22 cellular contexts compared by ENCODE assay signal in the genomic region with DNA sequence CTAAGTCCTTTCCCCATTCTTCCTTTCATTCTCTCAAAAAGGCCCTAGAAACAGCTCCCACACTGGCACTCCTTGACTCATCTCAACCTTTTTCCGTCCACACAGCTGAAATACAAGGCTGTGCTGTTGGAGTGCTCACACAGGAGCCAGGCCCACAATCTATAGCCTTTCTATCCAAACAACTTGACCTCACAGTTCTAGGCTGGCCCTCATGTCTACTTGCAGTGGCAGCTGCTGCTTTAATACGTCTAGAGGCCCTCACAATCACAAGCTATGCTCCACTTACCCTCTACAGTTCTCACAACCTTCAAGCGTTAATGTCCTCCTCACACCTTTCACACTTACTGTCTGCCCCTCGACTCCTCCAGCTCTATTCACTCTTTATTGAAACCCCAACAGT. TPM values are rescaled to one million over a fixed set of nuclear protein-coding genes. Genes with fewer than 3 reads are reported as not detected.
DNase-seq lines count a peak whose midpoint lies in the region; FAIRE-seq and TF ChIP-seq lines count a peak whose summit lies in the region.
"Had no signal": no experiment of that assay in that cellular context is flagged by ENCODE, and none has a peak within 500 bp of the region (broad histone marks: within the 10 kb centered on the region; RNA-seq: fewer than 3 reads in every experiment).

No MANE protein-coding gene starts in this region.

- TF ChIP-seq RAD21 in H1 (IDR thresholded peaks at IDR 0.05 in 1 of 2, conservative IDR thresholded peaks at IDR 0.05 in 1 of 2; ENCODE audit: low read depth in 2 of 2, low read length in 2 of 2), result no peak

- no peak overlapping the region for H2BK12ac ChIP-seq in H1 (ENCODE audit: low read depth, low read length)

- no peak overlapping the region for H2AFZ ChIP-seq in H1 (ENCODE audit: low read length)

- peak; percentile 15 for DNase-seq in ACHN
- DNase-seq in H1 (ENCODE audit: low read depth in 1 of 2, low spot score in 2 of 2), result no peak
- peak; percentile 2 for DNase-seq in mesenteric fat pad (ENCODE audit: low spot score)
- no peak for DNase-seq in NCI-H1436 treated with DMSO at 0.1 percent for 48 hours (lab: John Stamatoyannopoulos, UW)
- no peak for DNase-seq in COR-L47 (lab: John Stamatoyannopoulos, UW)
- DNase-seq in KG1 (lab: John Stamatoyannopoulos, UW), result no peak
- DNase-seq: AML-193; BE2C; Calu3; CD4-positive, alpha-beta T cell; CD8-positive, alpha-beta memory T cell; DMS53; GF-D8; GOT3; H7 had no signal

- H2AK5ac ChIP-seq in H1 (ENCODE audit: low read depth, low read length), result no peak overlapping the region

- no peaks in the 10 kb centered on the region for H3K36me3 ChIP-seq in H1 (ENCODE audit: control insufficient read depth in 2 of 4, insufficient read depth in 4 of 4, low read length in 3 of 4)
- H3K36me3 ChIP-seq: BE2C; BLaER1 treated with 17β-estradiol and CSF1 and Interleukin-3, amounts not matched to agents 10 nM and 100 nM had no signal

- H4K5ac ChIP-seq in H1 (ENCODE audit: insufficient read length, low read depth, low read length), result no peak overlapping the region

- no peak overlapping the region for H3K4me3 ChIP-seq in H1 (ENCODE audit: extremely low read depth in 1 of 4, insufficient read depth in 2 of 4, low read depth in 3 of 4, low read length in 4 of 4)
- H3K4me3 ChIP-seq: BLaER1 treated with 17β-estradiol and CSF1 and Interleukin-3, amounts not matched to agents 10 nM and 100 nM had no signal

- H3K9me3 ChIP-seq in H1 (ENCODE audit: insufficient read depth in 2 of 2, low read depth in 1 of 2, low read length in 1 of 2), result 0 out of 4 replicates have a peak, but pooled peaks cover 0 to 4% of the 10 kb centered on the region in 2 experiments
- H3K9me3 ChIP-seq: BE2C had no signal

- no peak overlapping the region for H2BK5ac ChIP-seq in H1 (ENCODE audit: low read depth, low read length)

- TF ChIP-seq CTCF in H1 (IDR thresholded peaks at IDR 0.05; ENCODE audit: control extremely low read depth in 1 of 3, insufficient read depth in 1 of 3, low read depth in 1 of 3, low read length in 3 of 3), result no peak

- FAIRE-seq in H1 (lab: Jason Lieb, UNC), result no peak
- FAIRE-seq: A204.1, GM12891, GM18507 had no signal

- no peak overlapping the region for H3K4ac ChIP-seq in H1 (replicated peaks; ENCODE audit: insufficient read length, low read depth, low read length)

- no peaks in the 10 kb centered on the region for H3K79me2 ChIP-seq in H1 (ENCODE audit: control insufficient read depth in 1 of 2, insufficient read depth in 2 of 2, low read length in 2 of 2)

- H4K20me1 ChIP-seq in H1 (replicated peaks in 1 of 2; ENCODE audit: control insufficient read depth in 1 of 2, insufficient read depth in 2 of 2, low read length in 2 of 2), result no peaks in the 10 kb centered on the region
- H4K20me1 ChIP-seq: BLaER1 treated with 17β-estradiol and CSF1 and Interleukin-3, amounts not matched to agents 10 nM and 100 nM had no signal

- no peak overlapping the region; the same call in 1 of the 2 replicates for H3K18ac ChIP-seq in H1 (ENCODE audit: extremely low read depth, low read length)

- H2BK120ac ChIP-seq in H1 (replicated peaks; ENCODE audit: low read depth, low read length), result no peak overlapping the region

- no peak overlapping the region for H3K23ac ChIP-seq in H1 (ENCODE audit: insufficient read length)

- H3K14ac ChIP-seq in H1 (ENCODE audit: insufficient read length), result no peak overlapping the region

- no peak overlapping the region for H2BK15ac ChIP-seq in H1 (ENCODE audit: low read length)

- in situ Hi-C loops in ACHN (cut with HindIII; ENCODE audit: low pct_ligation_motif_present, low pct_unique_long_range_greater_than_20kb, low sequenced_read_pairs), result no loop called here

- no peak overlapping the region for H3K4me2 ChIP-seq in H1 (ENCODE audit: insufficient read depth in 1 of 2, low read depth in 2 of 2, low read length in 2 of 2)
- H3K4me2 ChIP-seq: BLaER1 treated with 17β-estradiol and CSF1 and Interleukin-3, amounts not matched to agents 10 nM and 100 nM had no signal

- H3K56ac ChIP-seq in H1 (replicated peaks; ENCODE audit: insufficient read length, low read depth, low read length), result no peak overlapping the region

- no peak for TF ChIP-seq POLR2A in H1 (IDR thresholded peaks at IDR 0.05; ENCODE audit: control extremely low read depth in 1 of 2, low read depth in 2 of 2, low read length in 2 of 2)

- POLR2A ChIA-PET in H1 (lab: Charles Lee; ENCODE audit: partially characterized antibody), result interaction anchor here (0.9 kb wide), 1 partner anchor 39 kb away, joined by 3 read pairs; no protein-coding TSS in a partner anchor

- peaks cover 0 to 19% (median 8%) of the 10 kb centered on the region in 4 experiments; a peak in 6 of 7 replicates for H3K4me1 ChIP-seq in H1 (replicated peaks in 1 of 4; ENCODE audit: control insufficient read depth in 3 of 4, insufficient read depth in 4 of 4, low read length in 3 of 4)
- H3K4me1 ChIP-seq: BE2C had no signal

- 93% methylated on average over 4 of the region's 4 CpGs; no CpG with 5 or more reads in 1 of the 2 experiments for WGBS in H1 (ENCODE audit: extremely low coverage in 1 of 2, insufficient coverage in 1 of 2, insufficient read length in 1 of 2, insufficient replicate concordance in 2 of 2, low coverage in 1 of 2, low lambda C conversion rate in 2 of 2, missing lambda C conversion rate in 1 of 2), 2 experiments

- no peaks in the 10 kb centered on the region for H3K79me1 ChIP-seq in H1 (ENCODE audit: low read depth, low read length)

- H2BK20ac ChIP-seq in H1 (ENCODE audit: low read length), result peak overlapping the region; percentile 17; the same call in 1 of the 2 replicates

- H3K23me2 ChIP-seq in H1 (ENCODE audit: low read depth, low read length), result no peaks in the 10 kb centered on the region; the same call in 1 of the 2 replicates

- no peak overlapping the region for H4K91ac ChIP-seq in H1 (replicated peaks; ENCODE audit: insufficient read length, low read length)

- H3K27me3 ChIP-seq in H1 (replicated peaks in 1 of 4; ENCODE audit: control insufficient read depth in 3 of 4, extremely low read depth in 1 of 4, insufficient read depth in 3 of 4, low read length in 3 of 4), result peaks cover 0 to 6% (median 0%) of the 10 kb centered on the region in 4 experiments; a peak in 2 of 7 replicates
- H3K27me3 ChIP-seq: BE2C; BLaER1 treated with 17β-estradiol and CSF1 and Interleukin-3, amounts not matched to agents 10 nM and 100 nM had no signal

- TF ChIP-seq EP300 in H1 (IDR thresholded peaks at IDR 0.05; ENCODE audit: borderline replicate concordance in 1 of 2, low read depth in 2 of 2, low read length in 2 of 2), result no peak

- H4K8ac ChIP-seq in H1 (ENCODE audit: extremely low read depth, insufficient read depth, low read length), result no peak overlapping the region

- CTCF ChIA-PET in H1 (lab: Charles Lee; ENCODE audit: partially characterized antibody), result no interaction called here

- H3K9ac ChIP-seq in H1 (replicated peaks in 1 of 4; ENCODE audit: extremely low read depth in 1 of 4, low read depth in 3 of 4, low read length in 3 of 4), result no peak overlapping the region
- H3K9ac ChIP-seq: BLaER1 treated with 17β-estradiol and CSF1 and Interleukin-3, amounts not matched to agents 10 nM and 100 nM had no signal

- no peak overlapping the region for H3K27ac ChIP-seq in H1 (ENCODE audit: low read depth, low read length)
- H3K27ac ChIP-seq: 22Rv1; BLaER1 treated with 17β-estradiol and CSF1 and Interleukin-3, amounts not matched to agents 10 nM and 100 nM had no signal

RNA-seq across cellular contexts. Expression of a gene that starts 12.0 kb away (rescaled TPM):
- total RNA-seq in H1 (2021; fragmentation: NEBNext Ultra II Directional; extraction: Animal tissue kit (Norgen Biotek cat#: 25700)), result 0.73 and 1.0 TPM in 2 replicates
- polyA plus RNA-seq in H1 (2011; rRNA removed), result 44.8 and 72.4 TPM in 2 replicates
- 40.2 TPM for polyA plus RNA-seq in H1 (2011; cell fraction: cytosol; rRNA removed)
- 36.1 TPM for polyA plus RNA-seq in H1 (2011; cell fraction: nucleus; rRNA removed)
- 12.3 to 27.6 TPM (median 25.8 TPM) in 4 replicates for polyA plus RNA-seq in H1 (2012, experiment 1 of 2)
- 31.8 TPM for polyA plus RNA-seq in H1 (2012, experiment 2 of 2)
- polyA plus RNA-seq in H1 (2013, experiment 1 of 2), result 0.34 TPM
- 0.42 TPM for polyA plus RNA-seq in H1 (2013, experiment 2 of 2)
- 14.4 and 19.1 TPM in 2 replicates for polyA minus RNA-seq in H1 (2011; rRNA and poly(A)+ RNA removed)
- polyA minus RNA-seq in H1 (2011; cell fraction: cytosol; rRNA and poly(A)+ RNA removed), result 27.4 TPM
- 16.0 TPM for polyA minus RNA-seq in H1 (2011; cell fraction: nucleus; rRNA and poly(A)+ RNA removed)
- 3.9 TPM for total RNA-seq in mesenteric fat pad
- total RNA-seq: G401 had no signal

RNA-seq across cellular contexts. Expression of a gene that starts 12.2 kb away (rescaled TPM):
- 0.84 TPM in 1 of 2 replicates, not detected in the other for total RNA-seq in H1 (2021; fragmentation: NEBNext Ultra II Directional; extraction: Animal tissue kit (Norgen Biotek cat#: 25700))
- polyA plus RNA-seq in H1 (2011; rRNA removed), result 0.78 and 1.5 TPM in 2 replicates
- 1.3 TPM for polyA plus RNA-seq in H1 (2011; cell fraction: cytosol; rRNA removed)
- polyA plus RNA-seq in H1 (2011; cell fraction: nucleus; rRNA removed), result 1.6 TPM
- 0.98 to 2.0 TPM (median 1.4 TPM) in 4 replicates for polyA plus RNA-seq in H1 (2012, experiment 1 of 2)
- polyA plus RNA-seq in H1 (2012, experiment 2 of 2), result 0.75 TPM
- polyA plus RNA-seq in H1 (2013, experiment 1 of 2), result not detected
- 0.07 TPM for polyA plus RNA-seq in H1 (2013, experiment 2 of 2)
- 2.5 and 6.1 TPM in 2 replicates for polyA minus RNA-seq in H1 (2011; rRNA and poly(A)+ RNA removed)
- 1.9 TPM for polyA minus RNA-seq in H1 (2011; cell fraction: cytosol; rRNA and poly(A)+ RNA removed)
- 15.5 TPM for polyA minus RNA-seq in H1 (2011; cell fraction: nucleus; rRNA and poly(A)+ RNA removed)
- 2.6 TPM for total RNA-seq in mesenteric fat pad

RNA-seq across cellular contexts. Expression of a gene that starts 30.3 kb away (rescaled TPM):
- 254 and 264 TPM in 2 replicates for total RNA-seq in H1 (2021; fragmentation: NEBNext Ultra II Directional; extraction: Animal tissue kit (Norgen Biotek cat#: 25700))
- polyA plus RNA-seq in H1 (2011; rRNA removed), result 441 and 483 TPM in 2 replicates
- polyA plus RNA-seq in H1 (2011; cell fraction: cytosol; rRNA removed), result 569 TPM
- polyA plus RNA-seq in H1 (2011; cell fraction: nucleus; rRNA removed), result 327 TPM
- polyA plus RNA-seq in H1 (2012, experiment 1 of 2), result 326 to 515 TPM (median 467 TPM) in 4 replicates
- polyA plus RNA-seq in H1 (2012, experiment 2 of 2), result 519 TPM
- polyA plus RNA-seq in H1 (2013, experiment 1 of 2), result 191 TPM
- 244 TPM for polyA plus RNA-seq in H1 (2013, experiment 2 of 2)
- polyA minus RNA-seq in H1 (2011; rRNA and poly(A)+ RNA removed), result 29.0 and 37.7 TPM in 2 replicates
- 63.9 TPM for polyA minus RNA-seq in H1 (2011; cell fraction: cytosol; rRNA and poly(A)+ RNA removed)
- 52.1 TPM for polyA minus RNA-seq in H1 (2011; cell fraction: nucleus; rRNA and poly(A)+ RNA removed)
- 210 TPM for total RNA-seq in mesenteric fat pad
- total RNA-seq: CD4-positive, alpha-beta T cell; CD8-positive, alpha-beta memory T cell had no signal
- polyA plus RNA-seq: CD14-positive monocyte; CD8-positive, alpha-beta memory T cell had no signal

RNA-seq across cellular contexts. Expression of a gene that starts 57.5 kb away (rescaled TPM):
- 125 and 130 TPM in 2 replicates for total RNA-seq in H1 (2021; fragmentation: NEBNext Ultra II Directional; extraction: Animal tissue kit (Norgen Biotek cat#: 25700))
- polyA plus RNA-seq in H1 (2011; rRNA removed), result 98.6 and 147 TPM in 2 replicates
- polyA plus RNA-seq in H1 (2011; cell fraction: cytosol; rRNA removed), result 110 TPM
- polyA plus RNA-seq in H1 (2011; cell fraction: nucleus; rRNA removed), result 159 TPM
- 81.6 to 105 TPM (median 96.5 TPM) in 4 replicates for polyA plus RNA-seq in H1 (2012, experiment 1 of 2)
- polyA plus RNA-seq in H1 (2012, experiment 2 of 2), result 86.7 TPM
- 78.2 TPM for polyA plus RNA-seq in H1 (2013, experiment 1 of 2)
- 74.4 TPM for polyA plus RNA-seq in H1 (2013, experiment 2 of 2)
- 39.8 and 47.5 TPM in 2 replicates for polyA minus RNA-seq in H1 (2011; rRNA and poly(A)+ RNA removed)
- 55.6 TPM for polyA minus RNA-seq in H1 (2011; cell fraction: cytosol; rRNA and poly(A)+ RNA removed)
- polyA minus RNA-seq in H1 (2011; cell fraction: nucleus; rRNA and poly(A)+ RNA removed), result 72.6 TPM
- total RNA-seq in mesenteric fat pad, result 82.1 TPM

Comparison
In these comparisons a context has a peak if more than half of its experiments do, and no peak if none do; other contexts are left out.
1. DNase-seq: peak in ACHN (single experiment) and mesenteric fat pad (single experiment); none in H1 (0 of 2), NCI-H1436 treated with DMSO at 0.1 percent for 48 hours (single experiment), COR-L47 (single experiment) and KG1 (single experiment).